ENCODE assay signal across 8 cellular contexts in the genomic region with DNA sequence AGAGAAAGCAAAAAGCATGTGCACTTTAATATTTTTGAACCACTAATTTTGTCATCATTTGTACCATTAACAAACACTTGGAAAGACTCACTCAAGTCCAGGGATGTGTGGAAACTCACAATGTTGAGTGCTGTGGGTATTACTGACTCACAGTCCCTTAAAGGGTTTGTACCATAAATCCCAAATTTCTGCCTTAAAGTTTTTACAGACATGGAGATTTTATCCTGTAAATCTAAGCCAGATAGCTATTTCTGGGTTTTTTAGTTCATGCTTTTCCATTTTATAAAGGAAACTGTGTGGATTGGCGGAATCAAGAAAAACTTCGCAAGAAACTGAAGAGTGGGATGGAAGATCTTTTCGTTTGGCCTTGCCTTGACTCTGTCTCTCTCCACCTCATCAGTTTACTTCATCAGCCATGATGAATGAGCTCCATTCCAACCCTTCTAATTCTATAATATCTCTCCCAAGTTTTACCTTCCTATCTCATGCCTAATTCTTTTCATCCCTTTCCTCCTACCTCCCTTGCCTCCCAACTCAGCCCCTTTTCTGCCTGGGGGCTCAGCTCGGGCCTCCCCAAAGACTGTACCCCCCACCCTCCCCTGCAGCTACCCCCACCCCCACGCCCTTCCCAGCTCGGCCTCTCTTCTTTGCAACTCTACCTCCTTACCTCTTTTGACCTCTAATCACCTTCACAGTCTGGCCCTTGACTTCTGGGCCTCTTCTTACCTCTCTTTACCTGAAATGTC.
A peak's percentile ranks its signal among the peaks of the same experiment; 100 is the strongest.
DNase-seq lines count a peak whose midpoint lies in the region; ATAC-seq, FAIRE-seq and TF ChIP-seq lines count a peak whose summit lies in the region.

No MANE protein-coding gene starts in this region.

- no TSS peak for BruUV-seq in GM12878 (replicated peaks; lab: Mats Ljungman, UMichigan)

- TF ChIP-seq CTCF in AG04450 (IDR thresholded peaks at IDR 0.05; ENCODE audit: low read depth, low read length) (no peak), GM12878 (IDR thresholded peaks at IDR 0.05 in 2 of 3, conservative IDR thresholded peaks at IDR 0.05 in 1 of 3; ENCODE audit: control insufficient read depth in 2 of 3, extremely low read depth in 1 of 3, insufficient read depth in 1 of 3, low read depth in 3 of 3, low read length in 3 of 3) (no peak), lower leg skin (IDR thresholded peaks at IDR 0.05) (no peak), upper lobe of right lung (IDR thresholded peaks at IDR 0.05) (no peak)

- in situ Hi-C loops in GM12878 (cut with MboI), result no loop called here

- TF ChIP-seq RAD21 in GM12878 (IDR thresholded peaks at IDR 0.05; ENCODE audit: insufficient read depth, low read depth, low read length), result no peak

- no peaks in the 10 kb centered on the region for H4K20me1 ChIP-seq in GM12878 (ENCODE audit: control insufficient read depth, insufficient read depth)

- 3% methylated on average over 4 of the region's 6 CpGs for WGBS in GM12878 (ENCODE audit: insufficient coverage, insufficient replicate concordance, low lambda C conversion rate, missing lambda C conversion rate)
- 42% methylated on average over 6 of the region's 6 CpGs for WGBS in lower leg skin, 2 donors

- peaks cover 39% of the 10 kb centered on the region for H3K79me2 ChIP-seq in GM12878 (ENCODE audit: control insufficient read depth, insufficient read depth, low read length)

- TF ChIP-seq EP300 in GM12878 (IDR thresholded peaks at IDR 0.05; ENCODE audit: borderline replicate concordance in 1 of 2, control insufficient read depth in 1 of 2, low read depth in 2 of 2, low read length in 2 of 2), result no peak

- no peak for ATAC-seq in GM12878
- no peak for ATAC-seq in upper lobe of right lung

- peaks cover 26% of the 10 kb centered on the region for H3K4me1 ChIP-seq in GM12878 (ENCODE audit: control insufficient read depth, insufficient read depth, low read length)
- peaks cover 42% of the 10 kb centered on the region for H3K4me1 ChIP-seq in upper lobe of right lung

- H3K9me3 ChIP-seq in AG04450 (ENCODE audit: control insufficient read depth, insufficient read depth, low read length) (no peaks in the 10 kb centered on the region; the same call in 1 of the 2 replicates), GM12878 (replicated peaks; ENCODE audit: control insufficient read depth, insufficient read depth, low read length) (no peaks in the 10 kb centered on the region), upper lobe of right lung (no peaks in the 10 kb centered on the region)

- H3K4me3 ChIP-seq in AG04450 (ENCODE audit: low read depth, low read length), result peak overlapping the region; percentile 72
- H3K4me3 ChIP-seq in GM12878, result peak overlapping the region; percentile 90
- H3K4me3 ChIP-seq in lower leg skin (ENCODE audit: low read depth, poor library complexity, severe bottlenecking), result peak overlapping the region; percentile 60
- H3K4me3 ChIP-seq in upper lobe of right lung, result peak overlapping the region; percentile 95

- intact Hi-C loops in GM12878 (cut with micrococcal nuclease; ENCODE audit: unreplicated experiment), result loop anchor here (5.0 kb wide), 4 partner anchors 123 to 313 kb away; a partner anchor contains a TSS
- intact Hi-C loops in lower leg skin (cut with DNase I; ENCODE audit: low total_unique reads), result no loop called here
- intact Hi-C loops in upper lobe of right lung (cut with DNase I), result no loop called here

- H3K27me3 ChIP-seq in AG04450 (ENCODE audit: control insufficient read depth, insufficient read depth, low read length) (no peaks in the 10 kb centered on the region), GM12878 (replicated peaks in 1 of 2; ENCODE audit: control insufficient read depth in 2 of 2, insufficient read depth in 2 of 2, low read length in 1 of 2) (no peaks in the 10 kb centered on the region), upper lobe of right lung (no peaks in the 10 kb centered on the region)

- RAD21 ChIA-PET in GM12878 (lab: Charles Lee; ENCODE audit: unreplicated experiment), result interaction anchor here (0.5 to 5.8 kb wide), 19 partner anchors 10 to 345 kb away, joined by 3 to 136 read pairs (median 4); a partner anchor contains a TSS

- TF ChIP-seq POLR2A in GM12878 (IDR thresholded peaks at IDR 0.05; ENCODE audit: low read depth, low read length) (no peak), lower leg skin (IDR thresholded peaks at IDR 0.05) (no peak)

- FAIRE-seq in GM12878 (lab: Jason Lieb, UNC), result no peak

- peak overlapping the region; percentile 88 for H3K9ac ChIP-seq in GM12878 (ENCODE audit: control insufficient read depth, insufficient read depth, low read length)

- POLR2A ChIA-PET in AG04450 (lab: Yijun Ruan, JAX) (interaction anchor here (0.6 to 2.3 kb wide), 16 partner anchors 38 to 836 kb away, joined by 3 to 13 read pairs (median 4); a partner anchor contains a TSS), GM12878 (lab: Charles Lee) (interaction anchor here (0.5 to 8.6 kb wide), 12 partner anchors 15 to 904 kb away, joined by 3 to 110 read pairs (median 4); a partner anchor contains a TSS)

- SMC1A ChIA-PET in GM12878 (lab: Charles Lee; ENCODE audit: uncharacterized antibody, unreplicated experiment), result interaction anchor here (0.7 to 6.0 kb wide), 21 partner anchors 8 to 346 kb away, joined by 3 to 152 read pairs (median 5); a partner anchor contains a TSS

- CTCF ChIA-PET in AG04450 (lab: Charles Lee) (interaction anchor here (1.1 to 1.3 kb wide), 2 partner anchors 39 to 212 kb away, joined by 3 to 7 read pairs; no protein-coding TSS in a partner anchor), GM12878 (lab: Yijun Ruan, JAX) (interaction anchor here (0.6 to 7.4 kb wide), 6 partner anchors 14 to 194 kb away, joined by 3 to 51 read pairs (median 6); no protein-coding TSS in a partner anchor)

- DNase-seq in AG04450 (ENCODE audit: low read depth, low spot score) (no peak), HT1080 (ENCODE audit: low read depth) (peak; percentile 24), GM12878 (ENCODE audit: low read depth, low spot score) (no peak), lower leg skin (ENCODE audit: low spot score in 2 of 2) (no peak), upper lobe of right lung (no peak), NCI-H524 treated with DMSO at 0.1 percent for 48 hours (lab: John Stamatoyannopoulos, UW) (no peak), NCI-H1930 (lab: John Stamatoyannopoulos, UW) (no peak)
- no peak for DNase-seq in activated CD8-positive, alpha-beta memory T cell treated with anti-CD3 and anti-CD28 coated beads, Interleukin-2, amount 50 U/mL, for 4 hours

- peak overlapping the region; percentile 82 for H2AFZ ChIP-seq in GM12878 (ENCODE audit: control insufficient read depth, low read depth, low read length)

- peak overlapping the region; percentile 99 for H3K4me2 ChIP-seq in GM12878 (ENCODE audit: control insufficient read depth, insufficient read depth)

- no peaks in the 10 kb centered on the region for H3K36me3 ChIP-seq in GM12878 (ENCODE audit: control insufficient read depth in 2 of 2, insufficient read depth in 2 of 2, low read length in 1 of 2)
- H3K36me3 ChIP-seq in upper lobe of right lung, result peaks cover 7% of the 10 kb centered on the region

- peak overlapping the region; percentile 94 for H3K27ac ChIP-seq in AG04450 (ENCODE audit: low read depth, low read length)
- H3K27ac ChIP-seq in GM12878 (ENCODE audit: control insufficient read depth, insufficient read depth), result peak overlapping the region; percentile 88
- H3K27ac ChIP-seq in upper lobe of right lung, result peak overlapping the region; percentile 100

TF ChIP-seq in GM12878, 131 proteins besides CTCF, POLR2A, EP300 and RAD21 (continues in another document):
- TF ChIP-seq WRNIP1 (IDR thresholded peaks at IDR 0.05; ENCODE audit: borderline replicate concordance, low read depth, low read length) (no peak), RBBP5 (conservative IDR thresholded peaks at IDR 0.05) (no peak), DPF2 (IDR thresholded peaks at IDR 0.05) (no peak), NRF1 (conservative IDR thresholded peaks at IDR 0.05; ENCODE audit: low read depth, low read length) (no peak), KLF5 (IDR thresholded peaks at IDR 0.05; ENCODE audit: partially characterized antibody) (no peak), CBX5 (IDR thresholded peaks at IDR 0.05; ENCODE audit: low read depth) (no peak), SMARCA5 (IDR thresholded peaks at IDR 0.05) (no peak), LARP7 (IDR thresholded peaks at IDR 0.05) (no peak)
- TF ChIP-seq, protein P1, sequence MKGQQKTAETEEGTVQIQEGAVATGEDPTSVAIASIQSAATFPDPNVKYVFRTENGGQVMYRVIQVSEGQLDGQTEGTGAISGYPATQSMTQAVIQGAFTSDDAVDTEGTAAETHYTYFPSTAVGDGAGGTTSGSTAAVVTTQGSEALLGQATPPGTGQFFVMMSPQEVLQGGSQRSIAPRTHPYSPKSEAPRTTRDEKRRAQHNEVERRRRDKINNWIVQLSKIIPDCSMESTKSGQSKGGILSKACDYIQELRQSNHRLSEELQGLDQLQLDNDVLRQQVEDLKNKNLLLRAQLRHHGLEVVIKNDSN (IDR thresholded peaks at IDR 0.05; ENCODE audit: borderline replicate concordance, extremely low read length, insufficient read depth, low read depth, low read length), result no peak
- TF ChIP-seq, protein P2, sequence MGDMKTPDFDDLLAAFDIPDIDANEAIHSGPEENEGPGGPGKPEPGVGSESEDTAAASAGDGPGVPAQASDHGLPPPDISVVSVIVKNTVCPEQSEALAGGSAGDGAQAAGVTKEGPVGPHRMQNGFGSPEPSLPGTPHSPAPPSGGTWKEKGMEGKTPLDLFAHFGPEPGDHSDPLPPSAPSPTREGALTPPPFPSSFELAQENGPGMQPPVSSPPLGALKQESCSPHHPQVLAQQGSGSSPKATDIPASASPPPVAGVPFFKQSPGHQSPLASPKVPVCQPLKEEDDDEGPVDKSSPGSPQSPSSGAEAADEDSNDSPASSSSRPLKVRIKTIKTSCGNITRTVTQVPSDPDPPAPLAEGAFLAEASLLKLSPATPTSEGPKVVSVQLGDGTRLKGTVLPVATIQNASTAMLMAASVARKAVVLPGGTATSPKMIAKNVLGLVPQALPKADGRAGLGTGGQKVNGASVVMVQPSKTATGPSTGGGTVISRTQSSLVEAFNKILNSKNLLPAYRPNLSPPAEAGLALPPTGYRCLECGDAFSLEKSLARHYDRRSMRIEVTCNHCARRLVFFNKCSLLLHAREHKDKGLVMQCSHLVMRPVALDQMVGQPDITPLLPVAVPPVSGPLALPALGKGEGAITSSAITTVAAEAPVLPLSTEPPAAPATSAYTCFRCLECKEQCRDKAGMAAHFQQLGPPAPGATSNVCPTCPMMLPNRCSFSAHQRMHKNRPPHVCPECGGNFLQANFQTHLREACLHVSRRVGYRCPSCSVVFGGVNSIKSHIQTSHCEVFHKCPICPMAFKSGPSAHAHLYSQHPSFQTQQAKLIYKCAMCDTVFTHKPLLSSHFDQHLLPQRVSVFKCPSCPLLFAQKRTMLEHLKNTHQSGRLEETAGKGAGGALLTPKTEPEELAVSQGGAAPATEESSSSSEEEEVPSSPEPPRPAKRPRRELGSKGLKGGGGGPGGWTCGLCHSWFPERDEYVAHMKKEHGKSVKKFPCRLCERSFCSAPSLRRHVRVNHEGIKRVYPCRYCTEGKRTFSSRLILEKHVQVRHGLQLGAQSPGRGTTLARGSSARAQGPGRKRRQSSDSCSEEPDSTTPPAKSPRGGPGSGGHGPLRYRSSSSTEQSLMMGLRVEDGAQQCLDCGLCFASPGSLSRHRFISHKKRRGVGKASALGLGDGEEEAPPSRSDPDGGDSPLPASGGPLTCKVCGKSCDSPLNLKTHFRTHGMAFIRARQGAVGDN (IDR thresholded peaks at IDR 0.05), result no peak
